22 cellular contexts compared by ENCODE assay signal in the genomic region with DNA sequence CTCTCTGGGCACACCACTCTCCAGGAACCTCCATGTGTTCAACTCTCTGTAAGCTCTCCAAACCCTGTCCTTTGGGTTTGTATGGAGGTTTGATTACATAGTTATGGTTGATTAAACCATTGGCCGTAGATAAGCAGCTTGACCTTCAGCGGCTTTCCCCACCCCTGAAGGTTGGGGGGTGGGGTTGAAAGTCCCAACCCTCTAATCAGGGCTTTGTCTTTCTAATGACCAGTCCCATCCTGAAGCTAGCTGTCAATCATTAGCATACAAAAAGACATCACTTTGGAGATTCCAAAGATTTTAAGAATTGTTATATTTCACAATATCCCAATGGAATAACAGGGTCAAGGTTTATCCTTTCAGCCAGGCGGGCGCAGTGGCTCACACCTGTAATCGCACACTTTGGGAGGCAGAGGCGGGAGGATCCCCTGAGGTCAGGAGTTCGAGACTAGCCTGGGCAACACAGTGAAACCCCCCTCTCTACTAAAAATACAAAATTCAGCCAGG. TPM values are rescaled to one million over a fixed set of nuclear protein-coding genes. Genes with fewer than 3 reads are reported as not detected.
A peak's percentile ranks its signal among the peaks of the same experiment; 100 is the strongest.
DNase-seq lines count a peak whose midpoint lies in the region; ATAC-seq, FAIRE-seq and TF ChIP-seq lines count a peak whose summit lies in the region.
"Had no signal": no experiment of that assay in that cellular context is flagged by ENCODE, and none has a peak within 500 bp of the region (broad histone marks: within the 10 kb centered on the region; RNA-seq: fewer than 3 reads in every experiment).

No MANE protein-coding gene starts in this region.

- H3K79me2 ChIP-seq in GM23338 (replicated peaks; ENCODE audit: insufficient read depth) (no peaks in the 10 kb centered on the region), H1 (ENCODE audit: control insufficient read depth in 1 of 2, insufficient read depth in 2 of 2, low read length in 2 of 2) (no peaks in the 10 kb centered on the region)

- H4K20me1 ChIP-seq in GM23338 (replicated peaks; ENCODE audit: insufficient read depth) (no peaks in the 10 kb centered on the region), H1 (replicated peaks in 1 of 2; ENCODE audit: control insufficient read depth in 1 of 2, insufficient read depth in 2 of 2, low read length in 2 of 2) (no peaks in the 10 kb centered on the region)
- H4K20me1 ChIP-seq: BLaER1 had no signal

- DNase-seq in GM23338 (ENCODE audit: low spot score) (peak; percentile 48), NCI-H69 (lab: John Stamatoyannopoulos, UW) (peak; percentile 53), H1 (ENCODE audit: low read depth in 1 of 2, low spot score in 2 of 2) (peak in 1 of 2 experiments; percentile 45), neuronal stem cell (ENCODE audit: low spot score) (no peak), NCI-H2107 treated with DMSO at 0.1 percent for 48 hours (lab: John Stamatoyannopoulos, UW; ENCODE audit: unreplicated experiment) (no peak), HT-29 (ENCODE audit: low spot score) (no peak)
- DNase-seq in stimulated activated CD4-positive, alpha-beta T cell treated with anti-CD3 and anti-CD28 coated beads, Interleukin-1b, Interleukin-23, amount 100 ng/mL, for 48 hours, result no peak
- DNase-seq: effector CD4-positive, alpha-beta T cell; NCI-H1694 treated with DMSO at 0.1 percent for 48 hours; stimulated activated naive CD8-positive, alpha-beta T cell treated with anti-CD3 and anti-CD28 coated beads, Interleukin-15, Interleukin-2, amounts not matched to agents 100 U/mL and 50 U/mL, for 24 hours; uterus had no signal

- H4K91ac ChIP-seq in H1 (replicated peaks; ENCODE audit: insufficient read length, low read length), result peak overlapping the region; percentile 74
- no peak overlapping the region for H4K91ac ChIP-seq in neuronal stem cell (ENCODE audit: low read depth, low read length, poor library complexity)

- H3K36me3 ChIP-seq in GM23338 (ENCODE audit: insufficient read depth), result no peaks in the 10 kb centered on the region
- H3K36me3 ChIP-seq in H1 (ENCODE audit: control insufficient read depth in 2 of 4, insufficient read depth in 4 of 4, low read length in 3 of 4), result no peaks in the 10 kb centered on the region
- no peaks in the 10 kb centered on the region for H3K36me3 ChIP-seq in neuronal stem cell (replicated peaks in 1 of 2; ENCODE audit: control insufficient read depth in 2 of 2, insufficient read depth in 2 of 2, low read length in 2 of 2)
- H3K36me3 ChIP-seq: BLaER1, uterus had no signal

- H3K9ac ChIP-seq in H1 (replicated peaks in 1 of 4; ENCODE audit: extremely low read depth in 1 of 4, low read depth in 3 of 4, low read length in 3 of 4), result no peak overlapping the region
- no peak overlapping the region for H3K9ac ChIP-seq in neuronal stem cell (ENCODE audit: low read depth, low read length, poor library complexity)
- H3K9ac ChIP-seq: BLaER1 had no signal

- H2BK12ac ChIP-seq in H1 (ENCODE audit: low read depth, low read length), result peak overlapping the region; percentile 96
- no peak overlapping the region for H2BK12ac ChIP-seq in neuronal stem cell (ENCODE audit: low read length)

- peak overlapping the region; percentile 52 for H3K4me3 Mint-ChIP-seq in GM23338
- H3K4me3 Mint-ChIP-seq: activated naive CD4-positive, alpha-beta T cell treated with anti-CD3 and anti-CD28 coated beads, Interleukin-2, amount 50 U/mL, for 24 hours had no signal

- H3K4me3 ChIP-seq in GM23338 (peak overlapping the region; percentile 27; the same call in 1 of the 2 replicates), H1 (ENCODE audit: extremely low read depth in 1 of 4, insufficient read depth in 2 of 4, low read depth in 3 of 4, low read length in 4 of 4) (peak overlapping the region in 2 of 4 experiments; percentile 19 to 25; a peak in 3 of 8 replicates), neuronal stem cell (ENCODE audit: low read length in 2 of 2) (no peak overlapping the region)
- H3K4me3 ChIP-seq: BLaER1, skin epidermis, uterus had no signal

- peaks cover 24% of the 10 kb centered on the region for H3K4me1 Mint-ChIP-seq in GM23338
- H3K4me1 Mint-ChIP-seq: activated naive CD4-positive, alpha-beta T cell treated with anti-CD3 and anti-CD28 coated beads, Interleukin-2, amount 50 U/mL, for 24 hours had no signal

- H3K14ac ChIP-seq in H1 (ENCODE audit: insufficient read length) (no peak overlapping the region), neuronal stem cell (ENCODE audit: low read length) (no peak overlapping the region)

- no peaks in the 10 kb centered on the region for H3K9me3 Mint-ChIP-seq in GM23338
- H3K9me3 Mint-ChIP-seq: activated naive CD4-positive, alpha-beta T cell treated with anti-CD3 and anti-CD28 coated beads, Interleukin-2, amount 50 U/mL, for 24 hours had no signal

- TF ChIP-seq RAD21 in H1 (IDR thresholded peaks at IDR 0.05 in 1 of 2, conservative IDR thresholded peaks at IDR 0.05 in 1 of 2; ENCODE audit: low read depth in 2 of 2, low read length in 2 of 2), result no peak

- TF ChIP-seq POLR2A in H1 (IDR thresholded peaks at IDR 0.05; ENCODE audit: control extremely low read depth in 1 of 2, low read depth in 2 of 2, low read length in 2 of 2), result no peak

- H3K4me2 ChIP-seq in GM23338 (peak overlapping the region; percentile 68), H1 (ENCODE audit: insufficient read depth in 1 of 2, low read depth in 2 of 2, low read length in 2 of 2) (peak overlapping the region; percentile 41 to 64; a peak in 3 of 4 replicates), neuronal stem cell (ENCODE audit: insufficient read depth, low read length, poor library complexity, severe bottlenecking) (no peak overlapping the region)
- H3K4me2 ChIP-seq: BLaER1 had no signal

- H3K4ac ChIP-seq in H1 (replicated peaks; ENCODE audit: insufficient read length, low read depth, low read length) (no peak overlapping the region), neuronal stem cell (ENCODE audit: low read length) (no peak overlapping the region)

- FAIRE-seq in H1 (lab: Jason Lieb, UNC), result no peak
- FAIRE-seq: bronchial epithelial cell, RCC 7860 had no signal

- H3K79me1 ChIP-seq in H1 (ENCODE audit: low read depth, low read length) (no peaks in the 10 kb centered on the region), neuronal stem cell (ENCODE audit: low read depth, low read length) (no peaks in the 10 kb centered on the region)

- H3K18ac ChIP-seq in H1 (ENCODE audit: extremely low read depth, low read length), result peak overlapping the region; percentile 90
- H3K18ac ChIP-seq in neuronal stem cell (ENCODE audit: low read length), result no peak overlapping the region

- H3K9me3 ChIP-seq in H1 (ENCODE audit: insufficient read depth in 2 of 2, low read depth in 1 of 2, low read length in 1 of 2) (no peaks in the 10 kb centered on the region), neuronal stem cell (replicated peaks in 1 of 2; ENCODE audit: control insufficient read depth in 2 of 2, insufficient read depth in 1 of 2, low read depth in 1 of 2, low read length in 2 of 2) (no peaks in the 10 kb centered on the region)
- H3K9me3 ChIP-seq: uterus had no signal

- H3K4me1 ChIP-seq in GM23338 (ENCODE audit: insufficient read depth), result peaks cover 25% of the 10 kb centered on the region
- peaks cover 7 to 9% (median 8%) of the 10 kb centered on the region in 4 experiments for H3K4me1 ChIP-seq in H1 (replicated peaks in 1 of 4; ENCODE audit: control insufficient read depth in 3 of 4, insufficient read depth in 4 of 4, low read length in 3 of 4)
- H3K4me1 ChIP-seq in neuronal stem cell (ENCODE audit: control insufficient read depth in 2 of 2, insufficient read depth in 1 of 2, low read depth in 1 of 2, low read length in 2 of 2), result peaks cover 0 to 2% of the 10 kb centered on the region in 2 donors
- H3K4me1 ChIP-seq: uterus had no signal

- H3K9me2 ChIP-seq in GM23338 (ENCODE audit: insufficient read depth), result no peaks in the 10 kb centered on the region

- peak overlapping the region; percentile 45 for H4K5ac ChIP-seq in H1 (ENCODE audit: insufficient read length, low read depth, low read length)

- 0 out of 2 replicates have a peak overlapping the region, but pooled peaks have one; percentile 72 for H2BK20ac ChIP-seq in H1 (ENCODE audit: low read length)

- CTCF ChIA-PET in H1 (lab: Charles Lee; ENCODE audit: partially characterized antibody), result interaction anchor here (0.5 to 1.5 kb wide), 6 partner anchors 8 to 277 kb away, joined by 3 to 4 read pairs (median 3); a partner anchor contains a TSS

- H2AFZ ChIP-seq in GM23338 (peak overlapping the region; percentile 76), H1 (ENCODE audit: low read length) (peak overlapping the region; percentile 74; the same call in 1 of the 2 replicates), neuronal stem cell (ENCODE audit: low read length) (peak overlapping the region; percentile 75)

- no peaks in the 10 kb centered on the region for H3K27me3 ChIP-seq in GM23338 (ENCODE audit: insufficient read depth)
- no peaks in the 10 kb centered on the region for H3K27me3 ChIP-seq in H1 (replicated peaks in 1 of 4; ENCODE audit: control insufficient read depth in 3 of 4, extremely low read depth in 1 of 4, insufficient read depth in 3 of 4, low read length in 3 of 4)
- H3K27me3 ChIP-seq in neuronal stem cell (ENCODE audit: control insufficient read depth in 3 of 3, insufficient read depth in 3 of 3, low read depth in 1 of 3, low read length in 3 of 3), result no peaks in the 10 kb centered on the region
- H3K27me3 ChIP-seq: BLaER1, uterus had no signal

- POLR2A ChIA-PET in H1 (lab: Charles Lee; ENCODE audit: partially characterized antibody), result interaction anchor here (0.7 to 2.2 kb wide), 3 partner anchors 12 to 49 kb away, joined by 3 to 7 read pairs (median 3); a partner anchor contains a TSS

- H2BK15ac ChIP-seq in H1 (ENCODE audit: low read length), result no peak overlapping the region
- no peak overlapping the region for H2BK15ac ChIP-seq in neuronal stem cell (ENCODE audit: low read length)

- 62% methylated on average over 7 of the region's 7 CpGs; no CpG with 5 or more reads in 1 of the 2 experiments for WGBS in H1 (ENCODE audit: extremely low coverage in 1 of 2, insufficient coverage in 1 of 2, insufficient read length in 1 of 2, insufficient replicate concordance in 2 of 2, low coverage in 1 of 2, low lambda C conversion rate in 2 of 2, missing lambda C conversion rate in 1 of 2), 2 experiments
- no CpG with 5 or more reads among the region's 7 CpGs for WGBS in neuronal stem cell (ENCODE audit: extremely low coverage in 2 of 2, insufficient read length in 2 of 2, insufficient replicate concordance in 1 of 2), 2 donors

- TF ChIP-seq CTCF in GM23338 (conservative IDR thresholded peaks at IDR 0.05; ENCODE audit: low read depth in 2 of 2) (no peak), H1 (IDR thresholded peaks at IDR 0.05; ENCODE audit: control extremely low read depth in 1 of 3, insufficient read depth in 1 of 3, low read depth in 1 of 3, low read length in 3 of 3) (no peak)

- TF ChIP-seq EP300 in H1 (IDR thresholded peaks at IDR 0.05; ENCODE audit: borderline replicate concordance in 1 of 2, low read depth in 2 of 2, low read length in 2 of 2), result no peak

- H3K23ac ChIP-seq in H1 (ENCODE audit: insufficient read length) (no peak overlapping the region), neuronal stem cell (ENCODE audit: low read depth, low read length, poor library complexity) (no peak overlapping the region)

- H2AK5ac ChIP-seq in H1 (ENCODE audit: low read depth, low read length) (no peak overlapping the region), neuronal stem cell (ENCODE audit: low read depth, low read length) (no peak overlapping the region)

- peak overlapping the region; percentile 69 for H3K56ac ChIP-seq in H1 (replicated peaks; ENCODE audit: insufficient read length, low read depth, low read length)

- H3F3A ChIP-seq in GM23338 (replicated peaks; ENCODE audit: low read depth), result 0 out of 2 replicates have a peak, but pooled peaks cover 4% of the 10 kb centered on the region

- no peaks in the 10 kb centered on the region for H3K36me3 Mint-ChIP-seq in GM23338 (ENCODE audit: low read depth)
- H3K36me3 Mint-ChIP-seq: activated naive CD4-positive, alpha-beta T cell treated with anti-CD3 and anti-CD28 coated beads, Interleukin-2, amount 50 U/mL, for 24 hours had no signal

- H2BK120ac ChIP-seq in H1 (replicated peaks; ENCODE audit: low read depth, low read length), result peak overlapping the region; percentile 64
- no peak overlapping the region for H2BK120ac ChIP-seq in neuronal stem cell (ENCODE audit: low read depth, low read length)

- H3K27me3 Mint-ChIP-seq in GM23338 (ENCODE audit: insufficient read depth, low read depth, poor library complexity), result peaks cover 4% of the 10 kb centered on the region
- H3K27me3 Mint-ChIP-seq: activated naive CD4-positive, alpha-beta T cell treated with anti-CD3 and anti-CD28 coated beads, Interleukin-2, amount 50 U/mL, for 24 hours had no signal

- H3K27ac ChIP-seq in GM23338 (ENCODE audit: low read depth) (peak overlapping the region; percentile 52), H1 (ENCODE audit: low read depth, low read length) (no peak overlapping the region), neuronal stem cell (replicated peaks; ENCODE audit: low read length) (no peak overlapping the region)
- H3K27ac ChIP-seq: BLaER1, uterus had no signal

- ATAC-seq in GM23338, result peak; percentile 88
- ATAC-seq in HG02884 (IDR thresholded peaks at IDR 0.05; ENCODE audit: unreplicated experiment), result no peak
- ATAC-seq: HCT116; stimulated activated naive CD8-positive, alpha-beta T cell treated with anti-CD3 and anti-CD28 coated beads, Interleukin-15, Interleukin-2, amounts not matched to agents 100 U/mL and 50 U/mL, for 24 hours had no signal

- H3K23me2 ChIP-seq in H1 (ENCODE audit: low read depth, low read length), result no peaks in the 10 kb centered on the region

- H4K8ac ChIP-seq in H1 (ENCODE audit: extremely low read depth, insufficient read depth, low read length), result no peak overlapping the region
- no peak overlapping the region for H4K8ac ChIP-seq in neuronal stem cell (ENCODE audit: low read depth, low read length)

- peak overlapping the region; percentile 88 for H2BK5ac ChIP-seq in H1 (ENCODE audit: low read depth, low read length)
- no peak overlapping the region for H2BK5ac ChIP-seq in neuronal stem cell (ENCODE audit: low read length)

- H3K27ac Mint-ChIP-seq in GM23338, result peak overlapping the region; percentile 54
- H3K27ac Mint-ChIP-seq: activated naive CD4-positive, alpha-beta T cell treated with anti-CD3 and anti-CD28 coated beads, Interleukin-2, amount 50 U/mL, for 24 hours had no signal

RNA-seq across cellular contexts. Expression of a gene that starts 8.4 kb away (rescaled TPM):
- not detected in 2 replicates for total RNA-seq in GM23338 (2014; rRNA removed; shearing (Covaris generic))
- polyA plus RNA-seq in GM23338 (2016; fragmentation: Nextera tagmentation; extraction: Ambion mirVana) (not detected in 2 replicates), H1 (2011; rRNA removed) (not detected in 2 replicates)
- not detected in 2 replicates for total RNA-seq in H1 (2021; fragmentation: NEBNext Ultra II Directional; extraction: Animal tissue kit (Norgen Biotek cat#: 25700))
- not detected for polyA plus RNA-seq in H1 (2011; cell fraction: cytosol; rRNA removed)
- not detected for polyA plus RNA-seq in H1 (2011; cell fraction: nucleus; rRNA removed)
- polyA plus RNA-seq in H1 (2012, experiment 1 of 2), result 0.09 TPM in 1 of 4 replicates, not detected in the others
- not detected for polyA plus RNA-seq in H1 (2012, experiment 2 of 2)
- not detected for polyA plus RNA-seq in H1 (2013, experiment 1 of 2)
- polyA plus RNA-seq in H1 (2013, experiment 2 of 2), result not detected
- polyA minus RNA-seq in H1 (2011; rRNA and poly(A)+ RNA removed), result not detected in 2 replicates
- not detected for polyA minus RNA-seq in H1 (2011; cell fraction: cytosol; rRNA and poly(A)+ RNA removed)
- not detected for polyA minus RNA-seq in H1 (2011; cell fraction: nucleus; rRNA and poly(A)+ RNA removed)
- polyA plus RNA-seq in neuronal stem cell (2013, experiment 1 of 2), result not detected
- polyA plus RNA-seq in neuronal stem cell (2013, experiment 2 of 2), result not detected
- total RNA-seq in HT-29 (2014; rRNA removed; shearing (Covaris generic)), result not detected in 2 replicates
- total RNA-seq: bronchial epithelial cell, Daoy, LHCN-M2, lung microvascular endothelial cell, uterus had no signal
- polyA plus RNA-seq: neural cell had no signal

RNA-seq across cellular contexts. Expression of a gene that starts 12.7 kb away (rescaled TPM):
- 55.9 and 59.1 TPM in 2 replicates for total RNA-seq in GM23338 (2014; rRNA removed; shearing (Covaris generic))
- polyA plus RNA-seq in GM23338 (2016; fragmentation: Nextera tagmentation; extraction: Ambion mirVana), result 76.8 and 88.8 TPM in 2 replicates
- 93.9 and 95.0 TPM in 2 replicates for total RNA-seq in H1 (2021; fragmentation: NEBNext Ultra II Directional; extraction: Animal tissue kit (Norgen Biotek cat#: 25700))
- 8.8 and 12.8 TPM in 2 replicates for polyA plus RNA-seq in H1 (2011; rRNA removed)
- 15.9 TPM for polyA plus RNA-seq in H1 (2011; cell fraction: cytosol; rRNA removed)
- polyA plus RNA-seq in H1 (2011; cell fraction: nucleus; rRNA removed), result 12.5 TPM
- polyA plus RNA-seq in H1 (2012, experiment 1 of 2), result 23.6 to 52.4 TPM (median 30.9 TPM) in 4 replicates
- 2.5 TPM for polyA plus RNA-seq in H1 (2012, experiment 2 of 2)
- 43.0 TPM for polyA plus RNA-seq in H1 (2013, experiment 1 of 2)
- 44.5 TPM for polyA plus RNA-seq in H1 (2013, experiment 2 of 2)
- 41.7 and 75.1 TPM in 2 replicates for polyA minus RNA-seq in H1 (2011; rRNA and poly(A)+ RNA removed)
- 49.7 TPM for polyA minus RNA-seq in H1 (2011; cell fraction: cytosol; rRNA and poly(A)+ RNA removed)
- polyA minus RNA-seq in H1 (2011; cell fraction: nucleus; rRNA and poly(A)+ RNA removed), result 63.7 TPM
- 26.8 TPM for polyA plus RNA-seq in neuronal stem cell (2013, experiment 1 of 2)
- 26.7 TPM for polyA plus RNA-seq in neuronal stem cell (2013, experiment 2 of 2)
- total RNA-seq in HT-29 (2014; rRNA removed; shearing (Covaris generic)), result 15.7 and 18.9 TPM in 2 replicates

Comparison
In these comparisons a context has a peak if more than half of its experiments do, and no peak if none do; other contexts are left out.
1. DNase-seq: peak in GM23338 (single experiment) and NCI-H69 (single experiment); none in neuronal stem cell (single experiment), NCI-H2107 treated with DMSO at 0.1 percent for 48 hours (single experiment), stimulated activated CD4-positive, alpha-beta T cell treated with anti-CD3 and anti-CD28 coated beads, Interleukin-1b, Interleukin-23, amount 100 ng/mL, for 48 hours (single experiment) and HT-29 (single experiment).
2. Peak in every context shown above with its lines, with median percentiles within 50 percentile points of each other: H2AFZ ChIP-seq.